ENCODE assay signal across 11 cellular contexts in genomic region chr5:133365326-133365725, GRCh38.
DNase-seq lines count a peak whose midpoint lies in the region; ATAC-seq, FAIRE-seq and TF ChIP-seq lines count a peak whose summit lies in the region.
"Had no signal": no experiment of that assay in that cellular context is flagged by ENCODE, and none has a peak within 500 bp of the region (broad histone marks: within the 10 kb centered on the region; RNA-seq: fewer than 3 reads in every experiment).

No MANE protein-coding gene starts in this region.

- H2BK5ac ChIP-seq in H1 (ENCODE audit: low read depth, low read length), result no peak overlapping the region; the same call in 1 of the 2 replicates

- 39% methylated on average over 8 of the region's 8 CpGs; no CpG with 5 or more reads in 1 of the 2 experiments for WGBS in H1 (ENCODE audit: extremely low coverage in 1 of 2, insufficient coverage in 1 of 2, insufficient read length in 1 of 2, insufficient replicate concordance in 2 of 2, low coverage in 1 of 2, low lambda C conversion rate in 2 of 2, missing lambda C conversion rate in 1 of 2), 2 experiments

- peaks cover 5 to 23% (median 13%) of the 10 kb centered on the region in 4 experiments for H3K4me1 ChIP-seq in H1 (replicated peaks in 1 of 4; ENCODE audit: control insufficient read depth in 3 of 4, insufficient read depth in 4 of 4, low read length in 3 of 4)
- no peaks in the 10 kb centered on the region for H3K4me1 ChIP-seq in Peyer's patch
- H3K4me1 ChIP-seq: lower lobe of right lung had no signal

- no peak overlapping the region for H3K23ac ChIP-seq in H1 (ENCODE audit: insufficient read length)

- no peaks in the 10 kb centered on the region for H4K20me1 ChIP-seq in H1 (replicated peaks in 1 of 2; ENCODE audit: control insufficient read depth in 1 of 2, insufficient read depth in 2 of 2, low read length in 2 of 2)

- TF ChIP-seq RAD21 in H1 (IDR thresholded peaks at IDR 0.05 in 1 of 2, conservative IDR thresholded peaks at IDR 0.05 in 1 of 2; ENCODE audit: low read depth in 2 of 2, low read length in 2 of 2), result peak; percentile 62 to 73

- no peak overlapping the region for H4K8ac ChIP-seq in H1 (ENCODE audit: extremely low read depth, insufficient read depth, low read length)

- no peak overlapping the region for H3K9ac ChIP-seq in H1 (replicated peaks in 1 of 4; ENCODE audit: extremely low read depth in 1 of 4, low read depth in 3 of 4, low read length in 3 of 4)

- TF ChIP-seq EP300 in H1 (IDR thresholded peaks at IDR 0.05; ENCODE audit: borderline replicate concordance in 1 of 2, low read depth in 2 of 2, low read length in 2 of 2), result no peak

- no peaks in the 10 kb centered on the region for H3K79me1 ChIP-seq in H1 (ENCODE audit: low read depth, low read length)

- no peak for TF ChIP-seq POLR2A in NB4 (IDR thresholded peaks at IDR 0.05; ENCODE audit: extremely low read depth, insufficient read length)
- no peak for TF ChIP-seq POLR2A in H1 (IDR thresholded peaks at IDR 0.05; ENCODE audit: control extremely low read depth in 1 of 2, low read depth in 2 of 2, low read length in 2 of 2)
- TF ChIP-seq POLR2A in Peyer's patch (IDR thresholded peaks at IDR 0.05), result no peak

- FAIRE-seq in H1 (lab: Jason Lieb, UNC), result peak; percentile 57

- H2AK5ac ChIP-seq in H1 (ENCODE audit: low read depth, low read length), result no peak overlapping the region

- no peak overlapping the region for H2BK20ac ChIP-seq in H1 (ENCODE audit: low read length)

- H2BK120ac ChIP-seq in H1 (replicated peaks; ENCODE audit: low read depth, low read length), result no peak overlapping the region

- no peaks in the 10 kb centered on the region for H3K79me2 ChIP-seq in H1 (ENCODE audit: control insufficient read depth in 1 of 2, insufficient read depth in 2 of 2, low read length in 2 of 2)

- CTCF ChIA-PET in H1 (lab: Charles Lee; ENCODE audit: partially characterized antibody), result interaction anchor here (0.7 to 5.5 kb wide), 21 partner anchors 8 to 502 kb away, joined by 3 to 32 read pairs (median 3); no protein-coding TSS in a partner anchor

- H3K4ac ChIP-seq in H1 (replicated peaks; ENCODE audit: insufficient read length, low read depth, low read length), result no peak overlapping the region

- H3K9me3 ChIP-seq in H1 (ENCODE audit: insufficient read depth in 2 of 2, low read depth in 1 of 2, low read length in 1 of 2) (no peaks in the 10 kb centered on the region), Peyer's patch (no peaks in the 10 kb centered on the region)
- H3K9me3 ChIP-seq: lower lobe of right lung had no signal

- no peak overlapping the region for H3K14ac ChIP-seq in H1 (ENCODE audit: insufficient read length)

- POLR2A ChIA-PET in H1 (lab: Charles Lee; ENCODE audit: partially characterized antibody), result no interaction called here

- H2BK12ac ChIP-seq in H1 (ENCODE audit: low read depth, low read length), result no peak overlapping the region

- no peak overlapping the region for H2AFZ ChIP-seq in H1 (ENCODE audit: low read length)

- no peaks in the 10 kb centered on the region for H3K23me2 ChIP-seq in H1 (ENCODE audit: low read depth, low read length)

- no peak overlapping the region for H3K4me2 ChIP-seq in H1 (ENCODE audit: insufficient read depth in 1 of 2, low read depth in 2 of 2, low read length in 2 of 2)

- H3K36me3 Mint-ChIP-seq in activated T-cell treated with anti-CD3 and anti-CD28 coated beads, Interleukin-2, amount 50 U/mL, for 24 hours (ENCODE audit: low read depth), result no peaks in the 10 kb centered on the region

- H3K27me3 Mint-ChIP-seq in activated T-cell treated with anti-CD3 and anti-CD28 coated beads, Interleukin-2, amount 50 U/mL, for 24 hours, result peaks cover 13% of the 10 kb centered on the region

- H3K9me3 Mint-ChIP-seq in activated T-cell treated with anti-CD3 and anti-CD28 coated beads, Interleukin-2, amount 50 U/mL, for 24 hours, result no peaks in the 10 kb centered on the region

- no peak for ATAC-seq in HG03439 (IDR thresholded peaks at IDR 0.05; ENCODE audit: unreplicated experiment)
- ATAC-seq: lower lobe of right lung had no signal

- H3K27ac ChIP-seq in H1 (ENCODE audit: low read depth, low read length) (no peak overlapping the region), Peyer's patch (no peak overlapping the region)
- H3K27ac ChIP-seq: lower lobe of right lung had no signal

- H3K4me1 Mint-ChIP-seq in activated T-cell treated with anti-CD3 and anti-CD28 coated beads, Interleukin-2, amount 50 U/mL, for 24 hours (ENCODE audit: low read depth), result no peaks in the 10 kb centered on the region

- no peak overlapping the region for H3K4me3 Mint-ChIP-seq in activated T-cell treated with anti-CD3 and anti-CD28 coated beads, Interleukin-2, amount 50 U/mL, for 24 hours

- TF ChIP-seq CTCF in NB4 (IDR thresholded peaks at IDR 0.05; ENCODE audit: low read depth, low read length) (peak; percentile 41), H1 (IDR thresholded peaks at IDR 0.05; ENCODE audit: control extremely low read depth in 1 of 3, insufficient read depth in 1 of 3, low read depth in 1 of 3, low read length in 3 of 3) (peak; percentile 51 to 65 (median 64)), Peyer's patch (IDR thresholded peaks at IDR 0.05) (no peak)

- H3K27me3 ChIP-seq in H1 (replicated peaks in 1 of 4; ENCODE audit: control insufficient read depth in 3 of 4, extremely low read depth in 1 of 4, insufficient read depth in 3 of 4, low read length in 3 of 4) (no peaks in the 10 kb centered on the region; a peak in 3 of 7 replicates), Peyer's patch (no peaks in the 10 kb centered on the region)

- no peak overlapping the region for H3K18ac ChIP-seq in H1 (ENCODE audit: extremely low read depth, low read length)

- H3K36me3 ChIP-seq in H1 (ENCODE audit: control insufficient read depth in 2 of 4, insufficient read depth in 4 of 4, low read length in 3 of 4), result no peaks in the 10 kb centered on the region
- no peaks in the 10 kb centered on the region for H3K36me3 ChIP-seq in Peyer's patch
- H3K36me3 ChIP-seq: lower lobe of right lung had no signal

- no peak overlapping the region for H2BK15ac ChIP-seq in H1 (ENCODE audit: low read length)

- H4K91ac ChIP-seq in H1 (replicated peaks; ENCODE audit: insufficient read length, low read length), result peak overlapping the region; percentile 48

- H3K27ac Mint-ChIP-seq in activated T-cell treated with anti-CD3 and anti-CD28 coated beads, Interleukin-2, amount 50 U/mL, for 24 hours, result no peak overlapping the region

- H3K56ac ChIP-seq in H1 (replicated peaks; ENCODE audit: insufficient read length, low read depth, low read length), result no peak overlapping the region

- H3K4me3 ChIP-seq in NB4 (ENCODE audit: low read depth, low read length) (no peak overlapping the region), H1 (ENCODE audit: extremely low read depth in 1 of 4, insufficient read depth in 2 of 4, low read depth in 3 of 4, low read length in 4 of 4) (no peak overlapping the region), Peyer's patch (no peak overlapping the region)
- H3K4me3 ChIP-seq: lower lobe of right lung had no signal

- no peak overlapping the region for H4K5ac ChIP-seq in H1 (ENCODE audit: insufficient read length, low read depth, low read length)

- peak; percentile 16 for DNase-seq in NCI-H2227 (lab: John Stamatoyannopoulos, UW; ENCODE audit: unreplicated experiment)
- DNase-seq in NCI-H2227 treated with DMSO at 0.1 percent for 48 hours (lab: John Stamatoyannopoulos, UW), result no peak
- no peak for DNase-seq in NB4 (ENCODE audit: low read depth)
- DNase-seq in H1 (ENCODE audit: low read depth in 1 of 2, low spot score in 2 of 2), result peak; percentile 36 to 64
- peak; percentile 73 for DNase-seq in retina
- DNase-seq in Peyer's patch, result no peak
- no peak for DNase-seq in activated T-cell treated with anti-CD3 and anti-CD28 coated beads, Interleukin-2, amount 50 U/mL, for 24 hours
- DNase-seq: lower lobe of right lung, NCI-H1092 treated with DMSO at 0.1 percent for 48 hours, OCI-M1 had no signal

TF ChIP-seq in H1, 55 proteins besides CTCF, POLR2A, EP300 and RAD21 (continues in another document):
- no peak for TF ChIP-seq KDM1A (IDR thresholded peaks at IDR 0.05; ENCODE audit: borderline replicate concordance, low read length)
- no peak for TF ChIP-seq ASH2L (IDR thresholded peaks at IDR 0.05; ENCODE audit: low read length)
- no peak for TF ChIP-seq CBX8 (IDR thresholded peaks at IDR 0.05; ENCODE audit: borderline replicate concordance, low read depth, low read length)
- TF ChIP-seq, protein P1, sequence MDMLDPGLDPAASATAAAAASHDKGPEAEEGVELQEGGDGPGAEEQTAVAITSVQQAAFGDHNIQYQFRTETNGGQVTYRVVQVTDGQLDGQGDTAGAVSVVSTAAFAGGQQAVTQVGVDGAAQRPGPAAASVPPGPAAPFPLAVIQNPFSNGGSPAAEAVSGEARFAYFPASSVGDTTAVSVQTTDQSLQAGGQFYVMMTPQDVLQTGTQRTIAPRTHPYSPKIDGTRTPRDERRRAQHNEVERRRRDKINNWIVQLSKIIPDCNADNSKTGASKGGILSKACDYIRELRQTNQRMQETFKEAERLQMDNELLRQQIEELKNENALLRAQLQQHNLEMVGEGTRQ (IDR thresholded peaks at IDR 0.05; ENCODE audit: low read length), result no peak

Comparison
In these comparisons a context has a peak if more than half of its experiments do, and no peak if none do; other contexts are left out.
1. DNase-seq: peak in NCI-H2227 (single experiment), H1 (2 of 2) and retina (single experiment); none in NCI-H2227 treated with DMSO at 0.1 percent for 48 hours (single experiment), NB4 (single experiment), Peyer's patch (0 of 3) and activated T-cell treated with anti-CD3 and anti-CD28 coated beads, Interleukin-2, amount 50 U/mL, for 24 hours (single experiment).
2. CTCF ChIP-seq: peak in NB4 (single experiment) and H1 (3 of 3); none in Peyer's patch (0 of 6).